In genomic region chr18:79819951-79820351, GRCh38 we compare ENCODE assay signal across 10 cellular contexts. TPM values are rescaled to one million over a fixed set of nuclear protein-coding genes. Genes with fewer than 3 reads are reported as not detected.
DNase-seq lines count a peak whose midpoint lies in the region; ATAC-seq and TF ChIP-seq lines count a peak whose summit lies in the region.
"Had no signal": no experiment of that assay in that cellular context is flagged by ENCODE, and none has a peak within 500 bp of the region (broad histone marks: within the 10 kb centered on the region; RNA-seq: fewer than 3 reads in every experiment).

No MANE protein-coding gene starts in this region.

- no peak for TF ChIP-seq CTCF in chondrocyte (IDR thresholded peaks at IDR 0.05)

- no peaks in the 10 kb centered on the region for H3K4me1 Mint-ChIP-seq in chondrocyte (ENCODE audit: low read depth)

- H3K27me3 Mint-ChIP-seq in chondrocyte (ENCODE audit: low read depth), result peaks cover 27% of the 10 kb centered on the region

- peak overlapping the region in 3 of 11 experiments; percentile 10 to 43 (median 26); a peak in 3 of 22 replicates for H3K9ac ChIP-seq in BLaER1 treated with 17β-estradiol and CSF1 and Interleukin-3, amounts not matched to agents 10 nM and 100 nM

- no peaks in the 10 kb centered on the region for H3K9me3 ChIP-seq in BLaER1 treated with 17β-estradiol and CSF1 and Interleukin-3, amounts not matched to agents 10 nM and 100 nM (replicated peaks in 1 of 11)

- ATAC-seq in GM19467 (IDR thresholded peaks at IDR 0.05; ENCODE audit: unreplicated experiment) (peak; percentile 94), HG03432 (IDR thresholded peaks at IDR 0.05; ENCODE audit: unreplicated experiment) (peak; percentile 85)
- ATAC-seq: activated T-cell treated with anti-CD3 and anti-CD28 coated beads, Interleukin-2, amount 50 U/mL, for 4 hours had no signal

- H3K27me3 ChIP-seq in BLaER1 treated with 17β-estradiol and CSF1 and Interleukin-3, amounts not matched to agents 10 nM and 100 nM, result peaks cover 0 to 24% (median 0%) of the 10 kb centered on the region in 11 experiments; a peak in 6 of 22 replicates

- peaks cover 0 to 11% (median 0%) of the 10 kb centered on the region in 11 experiments; a peak in 2 of 22 replicates for H4K20me1 ChIP-seq in BLaER1 treated with 17β-estradiol and CSF1 and Interleukin-3, amounts not matched to agents 10 nM and 100 nM

- peak overlapping the region; percentile 78 to 93 (median 87) for H3K4me2 ChIP-seq in BLaER1 treated with 17β-estradiol and CSF1 and Interleukin-3, amounts not matched to agents 10 nM and 100 nM

- peak overlapping the region in 1 of 10 experiments; percentile 14; a peak in 1 of 20 replicates for H3K4me3 ChIP-seq in BLaER1 treated with 17β-estradiol and CSF1 and Interleukin-3, amounts not matched to agents 10 nM and 100 nM

- H3K36me3 Mint-ChIP-seq in chondrocyte (ENCODE audit: low read depth), result no peaks in the 10 kb centered on the region

- H3K4me3 Mint-ChIP-seq in chondrocyte (ENCODE audit: unreplicated experiment), result no peak overlapping the region
- H3K4me3 Mint-ChIP-seq: activated T-cell treated with anti-CD3 and anti-CD28 coated beads, Interleukin-2, amount 50 U/mL, for 4 hours had no signal

- H3K27ac ChIP-seq in BLaER1 treated with 17β-estradiol and CSF1 and Interleukin-3, amounts not matched to agents 10 nM and 100 nM, result peak overlapping the region in 6 of 11 experiments; percentile 42 to 64 (median 55); a peak in 11 of 22 replicates
- H3K27ac ChIP-seq: C4-2B had no signal

- H3K4me1 ChIP-seq in BLaER1 treated with 17β-estradiol and CSF1 and Interleukin-3, amounts not matched to agents 10 nM and 100 nM, result peaks cover 48 to 86% (median 69%) of the 10 kb centered on the region in 10 experiments

- H3K27ac Mint-ChIP-seq in chondrocyte (ENCODE audit: unreplicated experiment), result no peak overlapping the region

- DNase-seq in chondrocyte (ENCODE audit: low spot score) (peak; percentile 59), NK-92 (lab: John Stamatoyannopoulos, UW; ENCODE audit: unreplicated experiment) (no peak), NCI-H2227 treated with DMSO at 0.1 percent for 48 hours (lab: John Stamatoyannopoulos, UW) (no peak), NCI-H2029 (lab: John Stamatoyannopoulos, UW) (no peak), NCI-H748 treated with DMSO at 0.1 percent for 48 hours (lab: John Stamatoyannopoulos, UW) (no peak)
- DNase-seq: activated T-cell treated with anti-CD3 and anti-CD28 coated beads, Interleukin-2, amount 50 U/mL, for 4 hours had no signal

- no peaks in the 10 kb centered on the region for H3K9me3 Mint-ChIP-seq in chondrocyte (ENCODE audit: low read depth)
- H3K9me3 Mint-ChIP-seq: activated T-cell treated with anti-CD3 and anti-CD28 coated beads, Interleukin-2, amount 50 U/mL, for 4 hours had no signal

- H3K36me3 ChIP-seq in BLaER1 treated with 17β-estradiol and CSF1 and Interleukin-3, amounts not matched to agents 10 nM and 100 nM, result no peaks in the 10 kb centered on the region

RNA-seq across cellular contexts. Expression of gene KCNG2, which starts 22.2 kb away (rescaled TPM):
- total RNA-seq in chondrocyte, result not detected in 3 replicates
- total RNA-seq: activated T-cell treated with anti-CD3 and anti-CD28 coated beads, Interleukin-2, amount 50 U/mL, for 4 hours had no signal
